ENCODE assay signal across 9 cellular contexts in genomic region chr7:106895246-106895864, GRCh38. TPM values are rescaled to one million over a fixed set of nuclear protein-coding genes. Genes with fewer than 3 reads are reported as not detected.
DNase-seq lines count a peak whose midpoint lies in the region; ATAC-seq and TF ChIP-seq lines count a peak whose summit lies in the region.
"Had no signal": no experiment of that assay in that cellular context is flagged by ENCODE, and none has a peak within 500 bp of the region (broad histone marks: within the 10 kb centered on the region; RNA-seq: fewer than 3 reads in every experiment).

No MANE protein-coding gene starts in this region.

- H3K27me3 ChIP-seq in HL-60 (ENCODE audit: insufficient read depth, poor library complexity, severe bottlenecking) (no peaks in the 10 kb centered on the region), WERI-Rb-1 (ENCODE audit: insufficient read depth, low read depth, severe bottlenecking) (no peaks in the 10 kb centered on the region)

- H3K36me3 ChIP-seq in WERI-Rb-1: no peaks in the 10 kb centered on the region

- DNase-seq in HL-60 (ENCODE audit: low read depth in 1 of 2, low spot score in 1 of 2) (peak in 1 of 2 experiments; percentile 84), islet precursor cell (peak; percentile 55), mucosa of gallbladder (ENCODE audit: low spot score) (no peak), WERI-Rb-1 (no peak), NCI-H748 treated with DMSO at 0.1 percent for 48 hours (lab: John Stamatoyannopoulos, UW) (no peak)
- DNase-seq in activated effector memory CD4-positive, alpha-beta T cell treated with anti-CD3 and anti-CD28 coated beads, Interleukin-2, amount 50 U/mL, for 16 hours: no peak
- DNase-seq: mammary epithelial cell had no signal

- TF ChIP-seq CTCF in HL-60 (IDR thresholded peaks at IDR 0.05; ENCODE audit: insufficient read depth, low read length) (no peak), WERI-Rb-1 (IDR thresholded peaks at IDR 0.05; ENCODE audit: low read depth, low read length) (no peak)

- no peaks in the 10 kb centered on the region for H3K9me3 ChIP-seq in WERI-Rb-1 (ENCODE audit: severe bottlenecking)

- H3K27ac ChIP-seq in HL-60 (replicated peaks): peak overlapping the region; percentile 36
- no peak overlapping the region for H3K27ac ChIP-seq in WERI-Rb-1

- H3K4me3 ChIP-seq in HL-60 (replicated peaks; ENCODE audit: insufficient read depth, low read length) (no peak overlapping the region), WERI-Rb-1 (ENCODE audit: low read depth, low read length) (no peak overlapping the region)

- ATAC-seq in GM18517 (IDR thresholded peaks at IDR 0.05; ENCODE audit: unreplicated experiment): peak; percentile 91
- peak; percentile 94 for ATAC-seq in GM21528 (IDR thresholded peaks at IDR 0.05; ENCODE audit: low FRiP score, unreplicated experiment)

RNA-seq across cellular contexts. Expression of gene PIK3CG, which starts 30.3 kb away (rescaled TPM):
- 7.1 TPM for total RNA-seq in mucosa of gallbladder
- total RNA-seq: mammary epithelial cell had no signal
